ENCODE assay signal across 1 cellular context in the genomic region with DNA sequence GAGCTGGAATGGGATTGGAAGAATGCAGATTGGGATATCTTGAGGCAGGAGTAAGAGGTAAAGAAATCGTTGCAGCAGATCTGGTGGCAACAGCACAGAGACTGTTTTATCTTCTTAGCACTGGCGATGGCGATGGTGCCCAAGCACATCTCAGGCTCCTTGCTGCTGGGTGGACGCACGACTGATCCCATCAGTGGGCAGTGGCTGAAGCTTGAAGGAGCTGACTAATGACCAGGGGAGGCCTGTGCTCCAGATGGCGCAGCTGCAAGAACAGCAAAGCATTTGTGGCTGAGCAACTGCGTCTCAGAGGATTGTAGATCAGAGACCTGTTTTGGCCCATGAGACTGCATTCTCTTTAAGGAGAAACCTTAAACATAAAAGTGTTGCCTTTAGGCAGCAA.
TF ChIP-seq lines count a peak whose summit lies in the region.

No MANE protein-coding gene starts in this region.

TF ChIP-seq in H1, 55 proteins besides CTCF, POLR2A, EP300 and RAD21:
- TF ChIP-seq CBX8 (IDR thresholded peaks at IDR 0.05; ENCODE audit: borderline replicate concordance, low read depth, low read length) (no peak), MAFK (IDR thresholded peaks at IDR 0.05; ENCODE audit: low read depth, low read length) (no peak), SUZ12 (IDR thresholded peaks at IDR 0.05; ENCODE audit: low read length) (no peak), SRF (IDR thresholded peaks at IDR 0.05; ENCODE audit: low read depth, low read length) (no peak), CHD1 (IDR thresholded peaks at IDR 0.05; ENCODE audit: low read depth, low read length) (no peak), SIN3A (conservative IDR thresholded peaks at IDR 0.05 in 1 of 2, IDR thresholded peaks at IDR 0.05 in 1 of 2; ENCODE audit: low read depth in 1 of 2, low read length in 2 of 2) (no peak), RBBP5 (IDR thresholded peaks at IDR 0.05; ENCODE audit: borderline replicate concordance, low read depth, low read length) (no peak), ASH2L (IDR thresholded peaks at IDR 0.05; ENCODE audit: low read length) (no peak), KDM4A (IDR thresholded peaks at IDR 0.05; ENCODE audit: low read depth, low read length, severe bottlenecking) (no peak), TEAD4 (IDR thresholded peaks at IDR 0.05; ENCODE audit: low read depth, low read length) (no peak), TAF1 (IDR thresholded peaks at IDR 0.05; ENCODE audit: low read depth, low read length) (no peak), CREB1 (IDR thresholded peaks at IDR 0.05) (no peak), BRCA1 (IDR thresholded peaks at IDR 0.05; ENCODE audit: low read depth, low read length) (no peak), HDAC6 (IDR thresholded peaks at IDR 0.05; ENCODE audit: low read depth, low read length) (no peak)
- TF ChIP-seq, protein P1, sequence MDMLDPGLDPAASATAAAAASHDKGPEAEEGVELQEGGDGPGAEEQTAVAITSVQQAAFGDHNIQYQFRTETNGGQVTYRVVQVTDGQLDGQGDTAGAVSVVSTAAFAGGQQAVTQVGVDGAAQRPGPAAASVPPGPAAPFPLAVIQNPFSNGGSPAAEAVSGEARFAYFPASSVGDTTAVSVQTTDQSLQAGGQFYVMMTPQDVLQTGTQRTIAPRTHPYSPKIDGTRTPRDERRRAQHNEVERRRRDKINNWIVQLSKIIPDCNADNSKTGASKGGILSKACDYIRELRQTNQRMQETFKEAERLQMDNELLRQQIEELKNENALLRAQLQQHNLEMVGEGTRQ (IDR thresholded peaks at IDR 0.05; ENCODE audit: low read length) = no peak
